Comparison of ENCODE assay signal across 17 cellular contexts in genomic region chr9:14958989-14959388, GRCh38. TPM values are rescaled to one million over a fixed set of nuclear protein-coding genes. Genes with fewer than 3 reads are reported as not detected.
"Had no signal": no experiment of that assay in that cellular context is flagged by ENCODE, and none has a peak within 500 bp of the region (broad histone marks: within the 10 kb centered on the region; RNA-seq: fewer than 3 reads in every experiment).

No MANE protein-coding gene starts in this region.

- H3K36me3 Mint-ChIP-seq: activated naive CD4-positive, alpha-beta T cell treated with anti-CD3 and anti-CD28 coated beads, Interleukin-2, amount 50 U/mL, for 24 hours; memory B cell; naive B cell had no signal

- DNase-seq: activated B cell treated with CpG ODN at 0.5 μM for 24 hours; activated CD4-positive, alpha-beta T cell treated with anti-CD3 and anti-CD28 coated beads, Interleukin-2, amount 50 U/mL, for 4 hours; amygdala; effector CD8-positive, alpha-beta T cell; heart left ventricle; left ventricle myocardium superior; mucosa of descending colon; naive B cell; stimulated activated CD4-positive, alpha-beta T cell treated with anti-CD3 and anti-CD28 coated beads, Interleukin-2, amount 100 ng/mL, for 48 hours; stomach; trophoblast cell had no signal

- H3K27me3 Mint-ChIP-seq: activated B cell treated with CpG ODN at 0.5 μM for 24 hours; activated naive CD4-positive, alpha-beta T cell treated with anti-CD3 and anti-CD28 coated beads, Interleukin-2, amount 50 U/mL, for 24 hours; dendritic cell treated with granulocyte-macrophage colony-stimulating factor and Interleukin-4, amounts not matched to agents 40 ng/mL and 50 ng/mL, for 4 days; memory B cell; naive B cell; progenitor cell of endocrine pancreas had no signal

- H3K4me3 Mint-ChIP-seq: activated B cell treated with CpG ODN at 0.5 μM for 24 hours; activated naive CD4-positive, alpha-beta T cell treated with anti-CD3 and anti-CD28 coated beads, Interleukin-2, amount 50 U/mL, for 24 hours; dendritic cell treated with granulocyte-macrophage colony-stimulating factor and Interleukin-4, amounts not matched to agents 40 ng/mL and 50 ng/mL, for 4 days; memory B cell; naive B cell; neural crest cell had no signal

- H3K9me3 Mint-ChIP-seq: activated naive CD4-positive, alpha-beta T cell treated with anti-CD3 and anti-CD28 coated beads, Interleukin-2, amount 50 U/mL, for 24 hours; dendritic cell treated with granulocyte-macrophage colony-stimulating factor and Interleukin-4, amounts not matched to agents 40 ng/mL and 50 ng/mL, for 4 days had no signal

- ATAC-seq: gastroesophageal sphincter, heart left ventricle, left ventricle myocardium superior, mucosa of descending colon had no signal

- H3K4me1 Mint-ChIP-seq: activated B cell treated with CpG ODN at 0.5 μM for 24 hours, memory B cell, naive B cell had no signal

- H3K27ac Mint-ChIP-seq: activated B cell treated with CpG ODN at 0.5 μM for 24 hours; activated naive CD4-positive, alpha-beta T cell treated with anti-CD3 and anti-CD28 coated beads, Interleukin-2, amount 50 U/mL, for 24 hours; dendritic cell treated with granulocyte-macrophage colony-stimulating factor and Interleukin-4, amounts not matched to agents 40 ng/mL and 50 ng/mL, for 4 days; memory B cell; naive B cell; progenitor cell of endocrine pancreas had no signal

RNA-seq across cellular contexts. Expression of gene FREM1, which starts 48.8 kb away (rescaled TPM):
- total RNA-seq: activated B cell treated with CpG ODN at 0.5 μM for 24 hours had no signal
